ENCODE assay signal across 8 cellular contexts in genomic region chr11:843086-843704, GRCh38. TPM values are rescaled to one million over a fixed set of nuclear protein-coding genes. Genes with fewer than 3 reads are reported as not detected.
A peak's percentile ranks its signal among the peaks of the same experiment; 100 is the strongest.
DNase-seq lines count a peak whose midpoint lies in the region; ATAC-seq and TF ChIP-seq lines count a peak whose summit lies in the region.

No MANE protein-coding gene starts in this region.

- no peaks in the 10 kb centered on the region for H3K9me3 ChIP-seq in HUES48 (ENCODE audit: control insufficient read depth, insufficient read depth, low read length)

- peaks cover 12% of the 10 kb centered on the region for H3K36me3 Mint-ChIP-seq in nephron (ENCODE audit: low read depth)

- H3K4me3 Mint-ChIP-seq in nephron = peak overlapping the region; percentile 84 to 91 (median 89)

- TF ChIP-seq CTCF in coronary artery (IDR thresholded peaks at IDR 0.05) (no peak), nephron (IDR thresholded peaks at IDR 0.05; ENCODE audit: unreplicated experiment in 3 of 3) (peak in 1 of 3 experiments; percentile 23)

- H3K27ac Mint-ChIP-seq in nephron = peak overlapping the region; percentile 86 to 94 (median 90)

- H3K9me3 Mint-ChIP-seq in nephron = no peaks in the 10 kb centered on the region

- 0 out of 2 replicates have a peak overlapping the region, but pooled peaks have one; percentile 24 for H3K9ac ChIP-seq in HUES48 (ENCODE audit: low read depth, low read length)

- DNase-seq in coronary artery (ENCODE audit: low spot score) = no peak
- DNase-seq in stimulated activated CD4-positive, alpha-beta T cell treated with anti-CD3 and anti-CD28 coated beads, Interleukin-15, amount 100 ng/mL, for 24 hours = no peak
- DNase-seq in NCI-H526 (lab: John Stamatoyannopoulos, UW) = no peak
- no peak for DNase-seq in SKM-1 (lab: John Stamatoyannopoulos, UW; ENCODE audit: unreplicated experiment)
- DNase-seq in dermis blood vessel endothelial cell = no peak

- H3K27ac ChIP-seq in HUES48 (ENCODE audit: low read depth, low read length) (peak overlapping the region; percentile 98), coronary artery (peak overlapping the region; percentile 92 to 96)

- peak; percentile 15 for ATAC-seq in GM18498 (IDR thresholded peaks at IDR 0.05; ENCODE audit: unreplicated experiment)

- H3K4me3 ChIP-seq in HUES48 (ENCODE audit: low read depth, low read length) (peak overlapping the region; percentile 98), coronary artery (peak overlapping the region; percentile 92)

- H3K4me1 Mint-ChIP-seq in nephron = peaks cover 33% of the 10 kb centered on the region

- H3K4me1 ChIP-seq in HUES48 (ENCODE audit: control insufficient read depth, insufficient read depth, low read length) = peaks cover 24% of the 10 kb centered on the region

- H3K36me3 ChIP-seq in HUES48 (ENCODE audit: control insufficient read depth, insufficient read depth, low read length) = peaks cover 28% of the 10 kb centered on the region

- H3K27me3 ChIP-seq in HUES48 (ENCODE audit: control insufficient read depth, insufficient read depth, low read length) = no peaks in the 10 kb centered on the region

- no peaks in the 10 kb centered on the region for H3K27me3 Mint-ChIP-seq in nephron (ENCODE audit: low read depth)

RNA-seq across cellular contexts. Expression of gene TSPAN4, which starts 0.5 kb away (rescaled TPM):
- 167 and 179 TPM in 2 replicates for total RNA-seq in dermis blood vessel endothelial cell

RNA-seq across cellular contexts. Expression of gene POLR2L, which starts 0.9 kb away (rescaled TPM):
- total RNA-seq in dermis blood vessel endothelial cell = 81.9 and 193 TPM in 2 replicates

RNA-seq across cellular contexts. Expression of gene CD151, which starts 10.4 kb away (rescaled TPM):
- 700 and 712 TPM in 2 replicates for total RNA-seq in dermis blood vessel endothelial cell

RNA-seq across cellular contexts. Expression of gene CRACR2B, which starts 15.5 kb away (rescaled TPM):
- total RNA-seq in dermis blood vessel endothelial cell = 27.5 and 29.8 TPM in 2 replicates

RNA-seq across cellular contexts. Expression of gene PNPLA2, which starts 24.5 kb away (rescaled TPM):
- 41.4 and 76.9 TPM in 2 replicates for total RNA-seq in dermis blood vessel endothelial cell
